Comparison of ENCODE assay signal across 15 cellular contexts in genomic region chr17:15265131-15265530, GRCh38. TPM values are rescaled to one million over a fixed set of nuclear protein-coding genes. Genes with fewer than 3 reads are reported as not detected.
DNase-seq lines count a peak whose midpoint lies in the region; ATAC-seq and FAIRE-seq lines count a peak whose summit lies in the region.
"Had no signal": no experiment of that assay in that cellular context is flagged by ENCODE, and none has a peak within 500 bp of the region (broad histone marks: within the 10 kb centered on the region; RNA-seq: fewer than 3 reads in every experiment).

Gene PMP22, minus strand, starts transcription at chr17:15265326. Its CDS starts 4,599 bp downstream, at chr17:15260727.

- intact Hi-C loops in left colon (cut with DNase I, micrococcal nuclease) = loop anchor here in 1 of 2 donors (10.0 kb wide), 1 partner anchor 190 kb away; no protein-coding TSS in a partner anchor

- 58 to 76% (median 67%) methylated on average over 6 of the region's 6 CpGs for WGBS in small intestine, 3 donors

- H3K36me3 ChIP-seq in small intestine (ENCODE audit: control insufficient read depth in 2 of 2, insufficient read depth in 2 of 2, low read length in 2 of 2) = no peaks in the 10 kb centered on the region
- H3K36me3 ChIP-seq: pancreas had no signal

- H3K4me1 ChIP-seq in small intestine (ENCODE audit: control insufficient read depth in 2 of 2, insufficient read depth in 1 of 2, low read depth in 1 of 2, low read length in 1 of 2) = peaks cover 0 to 2% of the 10 kb centered on the region in 2 donors

- no peak for FAIRE-seq in small intestine (lab: Jason Lieb, UNC)
- FAIRE-seq: GM12878, pancreas had no signal

- H3K27me3 ChIP-seq in small intestine (ENCODE audit: control insufficient read depth in 2 of 2, insufficient read depth in 2 of 2, low read length in 2 of 2) = peaks cover 0 to 4% of the 10 kb centered on the region in 2 donors
- H3K27me3 ChIP-seq: pancreas had no signal

- no peak within 1 kb of the TSS for H3K4me3 ChIP-seq in small intestine (ENCODE audit: low read depth in 1 of 2, low read length in 2 of 2)
- H3K4me3 ChIP-seq: GM12878 had no signal

- no peak for DNase-seq in Daoy (ENCODE audit: low read depth)
- no peak for DNase-seq in dermis blood vessel endothelial cell
- DNase-seq in left colon = peak; percentile 20 to 44
- DNase-seq in small intestine = no peak
- DNase-seq in kidney glomerular epithelial cell (lab: John Stamatoyannopoulos, UW) = no peak
- DNase-seq in stimulated activated CD4-positive, alpha-beta T cell treated with anti-CD3 and anti-CD28 coated beads, Interleukin-4, amount 100 ng/mL, for 4 hours = no peak
- DNase-seq: activated CD4-positive, CD25-positive, alpha-beta regulatory T cell; activated naive CD8-positive, alpha-beta T cell treated with anti-CD3 and anti-CD28 coated beads, Interleukin-2, amount 10 ng/mL, durations not matched to agents 7 days and 5 days; CD4-positive, CD25-positive, alpha-beta regulatory T cell; NCI-H1092 treated with DMSO at 0.1 percent for 48 hours; stimulated activated CD8-positive, alpha-beta memory T cell treated with anti-CD3 and anti-CD28 coated beads, Interleukin-4, amount 100 ng/mL, for 48 hours had no signal

- H3K27ac ChIP-seq in small intestine (ENCODE audit: low read depth in 1 of 2, low read length in 1 of 2) = peak within 1 kb of the TSS in 1 of 2 donors; percentile 62

- H3K9me3 ChIP-seq in small intestine (ENCODE audit: control insufficient read depth, low read depth) = no peaks in the 10 kb centered on the region
- H3K9me3 ChIP-seq: pancreas had no signal

- ATAC-seq in left colon (no peak), GM18867 (IDR thresholded peaks at IDR 0.05; ENCODE audit: unreplicated experiment) (no peak), GM21786 (IDR thresholded peaks at IDR 0.05; ENCODE audit: unreplicated experiment) (no peak)
- ATAC-seq: GM12878 had no signal

RNA-seq across cellular contexts. Expression of gene PMP22, which starts in this region (rescaled TPM):
- total RNA-seq in Daoy (2014; rRNA removed; shearing (Covaris generic)) = 26.7 and 32.4 TPM in 2 replicates
- total RNA-seq in dermis blood vessel endothelial cell (23.3 and 32.2 TPM in 2 replicates), left colon (10 to 100 TPM; 22.5 to 52.8 TPM)
- 10 to 100 TPM; 68.9 to 89.4 (median 88.8) TPM for polyA plus RNA-seq in small intestine
- total RNA-seq: CD4-positive, CD25-positive, alpha-beta regulatory T cell had no signal
- polyA plus RNA-seq: CD4-positive, CD25-positive, alpha-beta regulatory T cell; GM12878 had no signal

Comparison
In these comparisons a context has a peak if more than half of its experiments do, and no peak if none do; other contexts are left out.
1. DNase-seq: peak in left colon (2 of 2); none in Daoy (single experiment), dermis blood vessel endothelial cell (single experiment), small intestine (single experiment), kidney glomerular epithelial cell (single experiment) and stimulated activated CD4-positive, alpha-beta T cell treated with anti-CD3 and anti-CD28 coated beads, Interleukin-4, amount 100 ng/mL, for 4 hours (0 of 2).